Comparison of ENCODE assay signal across 17 cellular contexts in the genomic region with DNA sequence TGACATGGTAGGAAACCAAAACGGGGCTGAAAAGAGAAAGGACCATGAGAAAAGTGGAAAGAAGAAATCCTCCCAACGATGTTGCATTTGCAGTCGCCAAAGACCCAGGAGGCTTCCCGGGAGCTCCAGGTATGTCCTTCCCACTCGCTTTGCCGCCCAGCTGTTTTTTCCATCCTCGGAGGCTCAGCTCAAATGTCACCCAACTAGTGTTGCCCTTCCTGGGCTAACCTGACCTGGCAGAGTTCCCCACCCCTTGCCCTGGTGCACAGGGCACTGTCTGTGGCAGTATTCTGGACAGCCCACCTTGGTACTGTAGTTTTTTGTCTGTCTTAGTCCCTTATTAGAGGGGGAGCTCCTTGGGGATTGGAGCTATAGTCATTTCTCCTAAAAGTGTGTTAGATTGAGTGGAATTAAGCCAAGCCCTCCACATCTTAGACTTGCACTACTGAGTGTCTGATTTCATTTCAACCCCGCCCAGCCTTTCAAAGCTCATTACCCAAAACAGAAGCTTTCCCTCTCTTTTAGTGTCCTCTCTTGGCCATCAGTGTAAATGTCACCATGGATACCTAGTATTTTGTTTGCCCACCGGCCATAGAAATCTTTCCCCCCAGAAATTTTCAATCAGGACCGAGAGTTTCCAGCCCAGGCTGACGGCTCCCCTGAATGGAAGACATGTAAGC.
DNase-seq lines count a peak whose midpoint lies in the region; TF ChIP-seq lines count a peak whose summit lies in the region.
"Had no signal": no experiment of that assay in that cellular context is flagged by ENCODE, and none has a peak within 500 bp of the region (broad histone marks: within the 10 kb centered on the region; RNA-seq: fewer than 3 reads in every experiment).

No MANE protein-coding gene starts in this region.

- TF ChIP-seq CTCF in ascending aorta (IDR thresholded peaks at IDR 0.05): no peak
- TF ChIP-seq CTCF in suprapubic skin (IDR thresholded peaks at IDR 0.05): no peak

- H3K4me3 ChIP-seq in ascending aorta: no peak overlapping the region
- no peak overlapping the region for H3K4me3 ChIP-seq in muscle layer of colon (ENCODE audit: low read depth in 1 of 2, low read length in 2 of 2)
- H3K4me3 ChIP-seq in suprapubic skin: no peak overlapping the region
- H3K4me3 ChIP-seq: SJCRH30, spleen had no signal

- H3K9me3 ChIP-seq in ascending aorta (no peaks in the 10 kb centered on the region), muscle layer of colon (ENCODE audit: low read length) (no peaks in the 10 kb centered on the region), suprapubic skin (no peaks in the 10 kb centered on the region)
- H3K9me3 ChIP-seq: SJCRH30 had no signal

- no peaks in the 10 kb centered on the region for H3K36me3 ChIP-seq in ascending aorta
- H3K36me3 ChIP-seq in muscle layer of colon (ENCODE audit: insufficient read depth, low read length): no peaks in the 10 kb centered on the region
- H3K36me3 ChIP-seq in suprapubic skin: no peaks in the 10 kb centered on the region
- H3K36me3 ChIP-seq: SJCRH30, spleen, WERI-Rb-1 had no signal

- H3K9ac ChIP-seq in muscle layer of colon (ENCODE audit: low read length): no peak overlapping the region

- DNase-seq in GM03348 (ENCODE audit: low spot score) (peak; percentile 22), ascending aorta (ENCODE audit: low spot score in 2 of 2) (no peak), suprapubic skin (ENCODE audit: low spot score in 2 of 2) (no peak), COLO829 (ENCODE audit: low spot score) (no peak), occipital lobe (lab: John Stamatoyannopoulos, UW) (no peak)
- no peak for DNase-seq in effector CD4-positive, alpha-beta T cell
- DNase-seq: Caco-2; effector memory CD4-positive, alpha-beta T cell; kidney; naive thymus-derived CD8-positive, alpha-beta T cell; NCI-H1092; NCI-H2107; NCI-H774; SJCRH30; spleen; WERI-Rb-1 had no signal

- H3K4me1 ChIP-seq in ascending aorta (peaks cover 10 to 30% of the 10 kb centered on the region in 2 donors), muscle layer of colon (ENCODE audit: insufficient read depth, low read length) (peaks cover 51% of the 10 kb centered on the region), suprapubic skin (peaks cover 36% of the 10 kb centered on the region)
- H3K4me1 ChIP-seq: Caco-2 had no signal

- TF ChIP-seq EP300 in suprapubic skin (IDR thresholded peaks at IDR 0.05): no peak

- WGBS in suprapubic skin: 76% methylated on average over 11 of the region's 11 CpGs

- TF ChIP-seq POLR2A in suprapubic skin (IDR thresholded peaks at IDR 0.05): no peak

- intact Hi-C loops in ascending aorta (cut with DNase I): no loop called here

- H3K27me3 ChIP-seq in ascending aorta (no peaks in the 10 kb centered on the region), muscle layer of colon (ENCODE audit: control insufficient read depth in 1 of 2, insufficient read depth in 2 of 2, low read length in 2 of 2) (no peaks in the 10 kb centered on the region), suprapubic skin (no peaks in the 10 kb centered on the region)
- H3K27me3 ChIP-seq: SJCRH30, spleen had no signal

- H3K27ac ChIP-seq in ascending aorta (peak overlapping the region; percentile 81 to 83), muscle layer of colon (ENCODE audit: low read depth, low read length) (peak overlapping the region; percentile 98), suprapubic skin (peak overlapping the region; percentile 59)
- H3K27ac ChIP-seq: SJCRH30, spleen, WERI-Rb-1 had no signal
